In the genomic region with DNA sequence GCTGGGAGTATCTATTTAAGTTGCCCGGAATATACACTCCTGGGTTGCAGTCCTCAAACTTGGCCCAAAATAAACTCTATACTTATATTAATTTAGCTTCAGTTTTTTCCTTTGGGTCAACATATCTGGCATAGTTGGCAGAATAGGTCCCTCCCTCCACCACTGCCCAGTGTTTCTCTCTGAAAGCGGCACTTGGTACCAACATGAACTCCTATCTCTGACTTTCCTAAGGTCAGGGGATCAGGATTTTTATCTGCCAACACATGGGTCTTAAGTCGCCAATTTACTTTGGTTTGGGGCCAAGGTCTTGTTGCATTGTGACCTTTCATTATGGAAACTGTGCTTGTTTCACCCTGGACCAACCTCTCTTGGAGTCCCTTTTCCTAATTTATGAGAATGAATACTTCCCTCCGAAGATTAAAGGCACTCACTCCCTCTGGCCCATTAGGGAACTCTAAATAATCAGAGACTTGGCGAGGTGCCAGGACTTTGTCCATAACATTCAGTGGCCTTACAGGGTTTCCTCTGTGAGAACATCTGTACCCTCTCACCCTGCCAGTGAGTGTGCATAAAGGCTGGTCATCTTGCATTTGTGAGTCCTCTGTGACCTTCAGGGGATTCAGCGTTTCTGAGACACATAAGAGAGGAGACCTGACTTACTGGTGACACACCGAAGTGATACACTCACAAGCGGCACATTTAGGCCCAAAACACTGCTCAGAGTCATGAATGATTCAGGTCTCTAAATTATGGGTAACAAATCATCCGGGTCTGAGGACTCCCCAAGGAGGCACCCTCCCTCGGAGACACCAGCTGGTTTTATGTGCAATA, we compare ENCODE assay signal across 9 cellular contexts. TPM values are rescaled to one million over a fixed set of nuclear protein-coding genes. Genes with fewer than 3 reads are reported as not detected.
DNase-seq lines count a peak whose midpoint lies in the region; ATAC-seq and TF ChIP-seq lines count a peak whose summit lies in the region.
"Had no signal": no experiment of that assay in that cellular context is flagged by ENCODE, and none has a peak within 500 bp of the region (broad histone marks: within the 10 kb centered on the region; RNA-seq: fewer than 3 reads in every experiment).

No MANE protein-coding gene starts in this region.

- WGBS in esophagus muscularis mucosa = 50% methylated on average over 10 of the region's 10 CpGs
- WGBS in prostate gland = 46% methylated on average over 10 of the region's 10 CpGs

- no peak for TF ChIP-seq POLR2A in esophagus muscularis mucosa (IDR thresholded peaks at IDR 0.05; ENCODE audit: low read depth)
- TF ChIP-seq POLR2A in prostate gland (IDR thresholded peaks at IDR 0.05) = no peak

- peak overlapping the region; percentile 13 to 56 (median 46) for H3K27ac ChIP-seq in esophagus muscularis mucosa (replicated peaks in 1 of 4)
- peak overlapping the region in 1 of 2 donors; percentile 17 for H3K27ac ChIP-seq in prostate gland

- H3K36me3 ChIP-seq in esophagus muscularis mucosa (peaks cover 0 to 16% (median 9%) of the 10 kb centered on the region in 4 donors), prostate gland (no peaks in the 10 kb centered on the region)

- H3K9me3 ChIP-seq in esophagus muscularis mucosa (no peaks in the 10 kb centered on the region), prostate gland (no peaks in the 10 kb centered on the region)

- ATAC-seq in stimulated activated naive CD8-positive, alpha-beta T cell treated with anti-CD3 and anti-CD28 coated beads, Interleukin-15, Interleukin-2, amounts not matched to agents 100 U/mL and 50 U/mL, for 24 hours = no peak
- ATAC-seq in GM18907 (IDR thresholded peaks at IDR 0.05; ENCODE audit: unreplicated experiment) = no peak
- no peak for ATAC-seq in HG03280 (IDR thresholded peaks at IDR 0.05; ENCODE audit: unreplicated experiment)
- ATAC-seq in GM18870 (IDR thresholded peaks at IDR 0.05; ENCODE audit: unreplicated experiment) = no peak

- TF ChIP-seq CTCF in esophagus muscularis mucosa (IDR thresholded peaks at IDR 0.05) (no peak), prostate gland (IDR thresholded peaks at IDR 0.05) (no peak)

- H3K27me3 ChIP-seq in esophagus muscularis mucosa (no peaks in the 10 kb centered on the region), prostate gland (replicated peaks; ENCODE audit: insufficient read depth) (no peaks in the 10 kb centered on the region)

- no peak for TF ChIP-seq EP300 in esophagus muscularis mucosa (IDR thresholded peaks at IDR 0.05)

- H3K4me1 ChIP-seq in esophagus muscularis mucosa (peaks cover 45 to 70% (median 66%) of the 10 kb centered on the region in 4 donors), prostate gland (replicated peaks) (no peaks in the 10 kb centered on the region)

- H3K4me3 ChIP-seq in esophagus muscularis mucosa = no peak overlapping the region
- no peak overlapping the region for H3K4me3 ChIP-seq in prostate gland

- intact Hi-C loops in esophagus muscularis mucosa (cut with DNase I) = no loop called here
- intact Hi-C loops in prostate gland (cut with DNase I) = no loop called here

- DNase-seq in DMS53 (lab: John Stamatoyannopoulos, UW) (peak; percentile 47), NCI-H446 treated with DMSO at 0.1 percent for 48 hours (lab: John Stamatoyannopoulos, UW) (peak; percentile 9), esophagus muscularis mucosa (ENCODE audit: extremely low spot score) (no peak), prostate gland (ENCODE audit: low spot score) (peak; percentile 21)
- no peak for DNase-seq in stimulated activated naive CD8-positive, alpha-beta T cell treated with anti-CD3 and anti-CD28 coated beads, Interleukin-15, Interleukin-2, amounts not matched to agents 100 U/mL and 50 U/mL, for 24 hours
- DNase-seq: MM.1S had no signal

RNA-seq across cellular contexts. Expression of gene FKBP9, which starts 19.7 kb away (rescaled TPM):
- 100 to 1,000 TPM; 119 to 123 (median 122) TPM for total RNA-seq in esophagus muscularis mucosa
- total RNA-seq in prostate gland = 100 to 1,000 TPM; 115 to 137 TPM

RNA-seq across cellular contexts. Expression of gene KBTBD2, which starts 46.0 kb away (rescaled TPM):
- total RNA-seq in esophagus muscularis mucosa (10 to 100 TPM; 28.3 to 51.2 (median 38.7) TPM), prostate gland (10 to 100 TPM; 13.3 to 38.7 TPM)

Comparison
In these comparisons a context has a peak if more than half of its experiments do, and no peak if none do; other contexts are left out.
1. DNase-seq: peak in DMS53 (single experiment), NCI-H446 treated with DMSO at 0.1 percent for 48 hours (single experiment) and prostate gland (single experiment); none in esophagus muscularis mucosa (single experiment) and stimulated activated naive CD8-positive, alpha-beta T cell treated with anti-CD3 and anti-CD28 coated beads, Interleukin-15, Interleukin-2, amounts not matched to agents 100 U/mL and 50 U/mL, for 24 hours (single experiment).